ENCODE assay signal across 37 cellular contexts in the genomic region with DNA sequence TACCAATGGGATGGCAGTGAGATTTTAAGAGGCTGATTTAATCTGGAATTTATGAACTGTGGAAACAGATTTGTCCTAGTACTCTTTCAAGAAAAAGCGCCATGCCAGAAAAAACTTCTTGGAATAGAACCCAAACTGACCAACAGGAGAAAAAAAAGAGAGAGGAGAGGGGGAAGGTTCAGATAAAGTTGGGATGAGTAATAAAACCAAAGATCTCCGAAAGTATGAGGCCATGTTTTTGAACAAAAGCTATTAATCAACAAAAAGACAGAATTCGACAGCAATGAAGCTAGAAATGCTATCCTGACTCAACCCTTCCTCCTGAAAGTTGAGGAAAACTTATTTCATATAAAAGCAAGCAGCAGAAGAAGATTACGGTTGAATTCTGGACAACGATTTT.
"Had no signal": no experiment of that assay in that cellular context is flagged by ENCODE, and none has a peak within 500 bp of the region (broad histone marks: within the 10 kb centered on the region; RNA-seq: fewer than 3 reads in every experiment).

No MANE protein-coding gene starts in this region.

- H3K27me3 ChIP-seq: adrenal gland, ascending aorta, body of pancreas, brain microvascular endothelial cell, breast epithelium had no signal

- H3K27me3 Mint-ChIP-seq: activated CD4-positive, alpha-beta memory T cell treated with anti-CD3 and anti-CD28 coated beads for 36 hours; activated CD4-positive, alpha-beta T cell treated with anti-CD3 and anti-CD28 coated beads, Interleukin-2, amount 10 ng/mL, durations not matched to agents 24 days and 14 days; activated CD8-positive, alpha-beta T cell treated with anti-CD3 and anti-CD28 coated beads for 36 hours; activated naive CD8-positive, alpha-beta T cell treated with anti-CD3 and anti-CD28 coated beads for 36 hours; activated T-helper 17 cell treated with anti-CD3 and anti-CD28 coated beads, Interleukin-2, amount 50 U/mL, for 72 hours had no signal

- ATAC-seq: activated CD8-positive, alpha-beta T cell treated with anti-CD3 and anti-CD28 coated beads for 36 hours; activated naive CD4-positive, alpha-beta T cell treated with anti-CD3 and anti-CD28 coated beads, Interleukin-2, amount 50 U/mL, for 72 hours; activated T-cell treated with anti-CD3 and anti-CD28 coated beads, Interleukin-2, amount 50 U/mL, for 4 hours; activated T-cell treated with anti-CD3 and anti-CD28 coated beads, Interleukin-2, amount 50 U/mL, for 72 hours; activated T-helper 17 cell treated with anti-CD3 and anti-CD28 coated beads, Interleukin-2, amount 50 U/mL, for 72 hours; body of pancreas had no signal

- FAIRE-seq: TTC549 had no signal

- H3K9me3 Mint-ChIP-seq: activated B cell treated with CpG ODN at 0.5 μM for 24 hours; activated CD4-positive, alpha-beta memory T cell treated with anti-CD3 and anti-CD28 coated beads for 36 hours; activated CD8-positive, alpha-beta T cell treated with anti-CD3 and anti-CD28 coated beads for 36 hours; activated naive CD4-positive, alpha-beta T cell treated with anti-CD3 and anti-CD28 coated beads for 36 hours; activated naive CD4-positive, alpha-beta T cell treated with anti-CD3 and anti-CD28 coated beads, Interleukin-2, amount 50 U/mL, for 72 hours; activated T-cell treated with anti-CD3 and anti-CD28 coated beads, Interleukin-2, amount 50 U/mL, for 4 hours; activated T-helper 1 cell treated with anti-CD3 and anti-CD28 coated beads, Interleukin-12 subunit alpha, Interleukin-12 subunit beta, Interleukin-2, Interleukin-4 antibody, amounts not matched to agents 30 ng/mL and 10 ng/mL and 1 ng/mL, durations not matched to agents 14 hours and 24 hours and 36 hours; activated T-helper 17 cell treated with anti-CD3 and anti-CD28 coated beads, Interleukin-2, amount 50 U/mL, for 72 hours; T-helper 2 cell treated with Interferon-gamma antibody and Interleukin-4, amounts not matched to agents 5 μg/mL and 100 μg/mL, for 36 hours had no signal

- H3K27ac ChIP-seq: adrenal gland, ascending aorta, body of pancreas, brain microvascular endothelial cell, breast epithelium, VCaP had no signal

- H3K4me3 ChIP-seq: adrenal gland, ascending aorta, body of pancreas, breast epithelium had no signal

- H3K27ac Mint-ChIP-seq: activated B cell treated with CpG ODN at 0.5 μM for 24 hours; activated CD4-positive, alpha-beta memory T cell treated with anti-CD3 and anti-CD28 coated beads for 36 hours; activated CD4-positive, alpha-beta T cell treated with anti-CD3 and anti-CD28 coated beads, Interleukin-2, amount 10 ng/mL, durations not matched to agents 24 days and 14 days; activated CD8-positive, alpha-beta T cell treated with anti-CD3 and anti-CD28 coated beads for 36 hours; activated naive CD4-positive, alpha-beta T cell treated with anti-CD3 and anti-CD28 coated beads for 36 hours; activated naive CD4-positive, alpha-beta T cell treated with anti-CD3 and anti-CD28 coated beads, Interleukin-2, amount 50 U/mL, for 72 hours; activated naive CD8-positive, alpha-beta T cell treated with anti-CD3 and anti-CD28 coated beads for 36 hours; activated T-cell treated with anti-CD3 and anti-CD28 coated beads, Interleukin-2, amount 50 U/mL, for 72 hours; activated T-helper 1 cell treated with anti-CD3 and anti-CD28 coated beads, Interleukin-12 subunit alpha, Interleukin-12 subunit beta, Interleukin-2, Interleukin-4 antibody, amounts not matched to agents 30 ng/mL and 10 ng/mL and 1 ng/mL, durations not matched to agents 14 hours and 24 hours and 36 hours; activated T-helper 17 cell treated with anti-CD3 and anti-CD28 coated beads, Interleukin-2, amount 50 U/mL, for 72 hours; T-helper 1 cell treated with Interleukin-12 subunit alpha and Interleukin-12 subunit beta and Interleukin-4 antibody, amounts not matched to agents 30 μg/mL and 1 μg/mL, for 36 hours; T-helper 2 cell treated with Interferon-gamma antibody and Interleukin-4, amounts not matched to agents 5 μg/mL and 100 μg/mL, for 36 hours had no signal

- H3K36me3 Mint-ChIP-seq: activated CD4-positive, alpha-beta memory T cell treated with anti-CD3 and anti-CD28 coated beads for 36 hours; activated naive CD4-positive, alpha-beta T cell treated with anti-CD3 and anti-CD28 coated beads, Interleukin-2, amount 50 U/mL, for 72 hours; activated naive CD8-positive, alpha-beta T cell treated with anti-CD3 and anti-CD28 coated beads for 36 hours had no signal

- H3K4me3 Mint-ChIP-seq: activated B cell treated with CpG ODN at 0.5 μM for 24 hours; activated CD4-positive, alpha-beta memory T cell treated with anti-CD3 and anti-CD28 coated beads for 36 hours; activated CD4-positive, alpha-beta T cell treated with anti-CD3 and anti-CD28 coated beads, Interleukin-2, amount 10 ng/mL, durations not matched to agents 24 days and 14 days; activated CD8-positive, alpha-beta T cell treated with anti-CD3 and anti-CD28 coated beads for 36 hours; activated naive CD4-positive, alpha-beta T cell treated with anti-CD3 and anti-CD28 coated beads for 36 hours; activated naive CD8-positive, alpha-beta T cell treated with anti-CD3 and anti-CD28 coated beads for 36 hours; activated T-cell treated with anti-CD3 and anti-CD28 coated beads, Interleukin-2, amount 50 U/mL, for 4 hours; activated T-cell treated with anti-CD3 and anti-CD28 coated beads, Interleukin-2, amount 50 U/mL, for 72 hours; activated T-helper 1 cell treated with anti-CD3 and anti-CD28 coated beads, Interleukin-12 subunit alpha, Interleukin-12 subunit beta, Interleukin-2, Interleukin-4 antibody, amounts not matched to agents 30 ng/mL and 10 ng/mL and 1 ng/mL, durations not matched to agents 14 hours and 24 hours and 36 hours; activated T-helper 17 cell treated with anti-CD3 and anti-CD28 coated beads, Interleukin-2, amount 50 U/mL, for 72 hours; T-helper 1 cell treated with Interleukin-12 subunit alpha and Interleukin-12 subunit beta and Interleukin-4 antibody, amounts not matched to agents 30 μg/mL and 1 μg/mL, for 36 hours; T-helper 2 cell treated with Interferon-gamma antibody and Interleukin-4, amounts not matched to agents 5 μg/mL and 100 μg/mL, for 36 hours had no signal

- H3K4me1 ChIP-seq: ascending aorta, body of pancreas, breast epithelium had no signal

- DNase-seq: activated B cell treated with CpG ODN at 0.5 μM for 24 hours; activated CD4-positive, alpha-beta memory T cell treated with anti-CD3 and anti-CD28 coated beads for 36 hours; activated CD4-positive, alpha-beta T cell treated with anti-CD3 and anti-CD28 coated beads for 4 hours; activated CD4-positive, alpha-beta T cell treated with anti-CD3 and anti-CD28 coated beads, Interleukin-2, amount 10 ng/mL, durations not matched to agents 24 days and 14 days; activated CD4-positive, alpha-beta T cell treated with anti-CD3 and anti-CD28 coated beads, Interleukin-2, amount 50 U/mL, for 1 hour; activated CD4-positive, alpha-beta T cell treated with anti-CD3 and anti-CD28 coated beads, Interleukin-2, amount 50 U/mL, for 4 hours; activated CD4-positive, CD25-positive, alpha-beta regulatory T cell treated with anti-CD3 and anti-CD28 coated beads, Interleukin-2, amount 50 U/mL, for 72 hours; activated CD8-positive, alpha-beta memory T cell treated with anti-CD3 and anti-CD28 coated beads, Interleukin-2, amount 50 U/mL, for 4 hours; activated CD8-positive, alpha-beta T cell treated with anti-CD3 and anti-CD28 coated beads for 36 hours; activated effector memory CD4-positive, alpha-beta T cell treated with anti-CD3 and anti-CD28 coated beads, Interleukin-2, amount 50 U/mL, for 16 hours; activated gamma-delta T cell treated with Interleukin-2 at 50 U/mL for 16 hours; activated naive CD4-positive, alpha-beta T cell; activated naive CD4-positive, alpha-beta T cell treated with anti-CD3 and anti-CD28 coated beads for 36 hours; activated naive CD4-positive, alpha-beta T cell treated with anti-CD3 and anti-CD28 coated beads, Interleukin-2, amount 50 U/mL, for 16 hours; activated naive CD8-positive, alpha-beta T cell treated with anti-CD3 and anti-CD28 coated beads for 36 hours; activated T-cell treated with anti-CD3 and anti-CD28 coated beads for 4 hours; activated T-cell treated with anti-CD3 and anti-CD28 coated beads, Interleukin-2, amount 50 U/mL, for 1 hour; activated T-cell treated with anti-CD3 and anti-CD28 coated beads, Interleukin-2, amount 50 U/mL, for 4 hours; activated T-cell treated with anti-CD3 and anti-CD28 coated beads, Interleukin-2, amount 50 U/mL, for 72 hours; adrenal gland; amygdala; anterior cingulate cortex; body of pancreas; brain microvascular endothelial cell; central memory CD4-positive, alpha-beta T cell; T-helper 1 cell; T-helper 2 cell; T-helper 9 cell had no signal

- H3K36me3 ChIP-seq: adrenal gland, ascending aorta, brain microvascular endothelial cell, breast epithelium had no signal

- H3K9me3 ChIP-seq: adrenal gland, ascending aorta, body of pancreas, breast epithelium had no signal
